8 cellular contexts compared by ENCODE assay signal in the genomic region with DNA sequence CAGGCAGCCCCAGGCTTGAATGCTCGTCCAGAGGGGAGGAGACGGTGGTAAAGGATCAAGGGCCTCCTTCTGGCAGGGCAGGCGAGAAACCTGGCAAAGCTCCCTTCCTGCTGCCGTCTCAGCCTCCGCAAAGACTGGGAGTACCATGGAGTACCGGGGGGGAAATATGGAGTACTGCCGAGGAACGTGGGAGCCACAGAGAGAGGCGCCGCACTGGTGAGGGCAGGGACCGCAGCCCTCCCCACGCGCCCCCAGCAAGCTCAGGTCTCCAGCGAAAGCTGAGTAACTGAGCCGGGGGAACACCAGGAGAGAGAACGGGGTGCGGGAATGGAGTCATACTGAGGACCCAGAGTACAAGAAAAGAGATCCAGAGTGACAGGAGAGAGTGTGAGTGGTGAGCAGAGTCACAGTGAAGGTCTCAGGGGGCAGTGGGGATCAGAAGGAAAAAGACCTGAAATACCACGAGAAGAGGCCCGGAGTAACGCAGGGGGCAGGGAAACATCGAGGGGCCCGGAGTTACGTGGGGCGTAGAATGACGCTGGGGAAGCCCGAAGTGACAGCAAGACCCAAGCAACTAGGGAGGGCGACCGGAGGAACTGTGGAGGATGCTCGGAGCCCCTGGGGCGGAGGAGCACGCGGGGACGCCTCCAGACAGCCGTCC. TPM values are rescaled to one million over a fixed set of nuclear protein-coding genes. Genes with fewer than 3 reads are reported as not detected.
A peak's percentile ranks its signal among the peaks of the same experiment; 100 is the strongest.
DNase-seq lines count a peak whose midpoint lies in the region; ATAC-seq and TF ChIP-seq lines count a peak whose summit lies in the region.

No MANE protein-coding gene starts in this region.

- H3K4ac ChIP-seq in mesendoderm (ENCODE audit: low read depth, low read length): peak overlapping the region; percentile 41

- H2BK120ac ChIP-seq in mesendoderm (ENCODE audit: low read depth, low read length): peak overlapping the region; percentile 5

- peaks cover 11% of the 10 kb centered on the region for H3K4me1 ChIP-seq in ectodermal cell (ENCODE audit: control insufficient read depth, insufficient read depth, low read length)
- H3K4me1 ChIP-seq in mesendoderm (ENCODE audit: control insufficient read depth, low read depth, low read length): peaks cover 6% of the 10 kb centered on the region

- peak overlapping the region; percentile 76 for H3K27ac ChIP-seq in KOPT-K1 (ENCODE audit: low read depth, low read length, poor library complexity, severe bottlenecking)
- no peak overlapping the region for H3K27ac ChIP-seq in ectodermal cell (ENCODE audit: insufficient read depth, low read depth, low read length, poor library complexity, severe bottlenecking)
- H3K27ac ChIP-seq in mesendoderm (ENCODE audit: low read depth, low read length): peak overlapping the region; percentile 38

- no peaks in the 10 kb centered on the region for H3K79me2 ChIP-seq in mesendoderm (ENCODE audit: control insufficient read depth, insufficient read depth, low read length)

- H2BK15ac ChIP-seq in mesendoderm (replicated peaks; ENCODE audit: low read depth): no peak overlapping the region

- H3K18ac ChIP-seq in mesendoderm (ENCODE audit: low read length): peak overlapping the region; percentile 55

- H4K5ac ChIP-seq in mesendoderm (ENCODE audit: low read length): no peak overlapping the region

- no peak overlapping the region for H2AK5ac ChIP-seq in mesendoderm (ENCODE audit: low read length)

- peak overlapping the region; percentile 98 for H3K56ac ChIP-seq in mesendoderm (ENCODE audit: low read length)

- no peaks in the 10 kb centered on the region for H3K9me3 ChIP-seq in KOPT-K1 (ENCODE audit: insufficient read depth, low read length, poor library complexity, severe bottlenecking)
- H3K9me3 ChIP-seq in ectodermal cell (ENCODE audit: control insufficient read depth, low read length): no peaks in the 10 kb centered on the region

- H2BK5ac ChIP-seq in mesendoderm (ENCODE audit: low read length): no peak overlapping the region

- H3K4me3 ChIP-seq in WI38 (ENCODE audit: low read depth, low read length) (peak overlapping the region; percentile 76), ectodermal cell (ENCODE audit: insufficient read depth, low read depth, low read length) (peak overlapping the region; percentile 63), mesendoderm (ENCODE audit: low read length) (peak overlapping the region; percentile 82)

- peaks cover 6% of the 10 kb centered on the region for H3K27me3 ChIP-seq in ectodermal cell (ENCODE audit: control insufficient read depth, insufficient read depth, low read length, poor library complexity, severe bottlenecking)
- no peaks in the 10 kb centered on the region for H3K27me3 ChIP-seq in mesendoderm (ENCODE audit: insufficient read depth, low read length, poor library complexity)

- DNase-seq in DMS53 (lab: John Stamatoyannopoulos, UW): peak; percentile 61
- DNase-seq in mesendoderm: peak; percentile 59
- peak; percentile 64 for DNase-seq in stimulated activated naive CD8-positive, alpha-beta T cell treated with anti-CD3 and anti-CD28 coated beads, Interleukin-15, Interleukin-2, amounts not matched to agents 100 U/mL and 50 U/mL, for 24 hours
- DNase-seq in inferior parietal cortex (ENCODE audit: extremely low spot score): no peak

- peak; percentile 14 for ATAC-seq in GM21447 (IDR thresholded peaks at IDR 0.05; ENCODE audit: unreplicated experiment)
- peak; percentile 41 for ATAC-seq in stimulated activated naive CD8-positive, alpha-beta T cell treated with anti-CD3 and anti-CD28 coated beads, Interleukin-15, Interleukin-2, amounts not matched to agents 100 U/mL and 50 U/mL, for 24 hours

- TF ChIP-seq CTCF in WI38 (IDR thresholded peaks at IDR 0.05; ENCODE audit: low read depth, low read length): no peak

- no peaks in the 10 kb centered on the region for H3K79me1 ChIP-seq in mesendoderm (ENCODE audit: low read length)

- H3K36me3 ChIP-seq in KOPT-K1 (ENCODE audit: insufficient read depth, low read length) (peaks cover 46% of the 10 kb centered on the region), ectodermal cell (ENCODE audit: control insufficient read depth, insufficient read depth, low read length) (no peaks in the 10 kb centered on the region), mesendoderm (ENCODE audit: control insufficient read depth, insufficient read depth, low read length) (no peaks in the 10 kb centered on the region)

- H3K9ac ChIP-seq in mesendoderm (ENCODE audit: low read length): peak overlapping the region; percentile 95

- H4K8ac ChIP-seq in mesendoderm (ENCODE audit: low read depth, low read length): no peak overlapping the region

- peak overlapping the region; percentile 100 for H3K4me2 ChIP-seq in mesendoderm (ENCODE audit: low read length)

- 7 to 8% methylated on average over 34 of the region's 34 CpGs for WGBS in ectodermal cell, 2 experiments
- no CpG with 5 or more reads among the region's 34 CpGs for WGBS in mesendoderm (ENCODE audit: extremely low coverage, insufficient coverage, low lambda C conversion rate)

- peak overlapping the region; percentile 98 for H3K23ac ChIP-seq in mesendoderm (ENCODE audit: low read length)

RNA-seq across cellular contexts. Expression of a gene that starts 0.7 kb away (rescaled TPM):
- 26.1 TPM for polyA plus RNA-seq in ectodermal cell (2013, experiment 1 of 4)
- 28.1 TPM for polyA plus RNA-seq in ectodermal cell (2013, experiment 2 of 4)
- polyA plus RNA-seq in ectodermal cell (2013, experiment 3 of 4): 24.4 TPM
- polyA plus RNA-seq in ectodermal cell (2013, experiment 4 of 4): 22.3 TPM
- 11.9 TPM for polyA plus RNA-seq in mesendoderm (2013, experiment 1 of 2)
- polyA plus RNA-seq in mesendoderm (2013, experiment 2 of 2): 12.2 TPM

RNA-seq across cellular contexts. Expression of a gene that starts 1.2 kb away (rescaled TPM):
- polyA plus RNA-seq in ectodermal cell (2013, experiment 1 of 4): 1.8 TPM
- 0.94 TPM for polyA plus RNA-seq in ectodermal cell (2013, experiment 2 of 4)
- 1.4 TPM for polyA plus RNA-seq in ectodermal cell (2013, experiment 3 of 4)
- polyA plus RNA-seq in ectodermal cell (2013, experiment 4 of 4): 2.2 TPM
- polyA plus RNA-seq in mesendoderm (2013, experiment 1 of 2): 0.52 TPM
- polyA plus RNA-seq in mesendoderm (2013, experiment 2 of 2): 0.50 TPM

RNA-seq across cellular contexts. Expression of a gene that starts 10.0 kb away (rescaled TPM):
- polyA plus RNA-seq in ectodermal cell (2013, experiment 1 of 4): 45.4 TPM
- polyA plus RNA-seq in ectodermal cell (2013, experiment 2 of 4): 39.3 TPM
- polyA plus RNA-seq in ectodermal cell (2013, experiment 3 of 4): 35.7 TPM
- 39.5 TPM for polyA plus RNA-seq in ectodermal cell (2013, experiment 4 of 4)
- 7.8 TPM for polyA plus RNA-seq in mesendoderm (2013, experiment 1 of 2)
- polyA plus RNA-seq in mesendoderm (2013, experiment 2 of 2): 7.7 TPM

RNA-seq across cellular contexts. Expression of a gene that starts 10.2 kb away (rescaled TPM):
- polyA plus RNA-seq in ectodermal cell (2013, experiment 1 of 4): 143 TPM
- polyA plus RNA-seq in ectodermal cell (2013, experiment 2 of 4): 142 TPM
- 107 TPM for polyA plus RNA-seq in ectodermal cell (2013, experiment 3 of 4)
- 111 TPM for polyA plus RNA-seq in ectodermal cell (2013, experiment 4 of 4)
- polyA plus RNA-seq in mesendoderm (2013, experiment 1 of 2): 75.0 TPM
- polyA plus RNA-seq in mesendoderm (2013, experiment 2 of 2): 74.7 TPM

RNA-seq across cellular contexts. Expression of a gene that starts 20.5 kb away (rescaled TPM):
- 24.6 TPM for polyA plus RNA-seq in ectodermal cell (2013, experiment 1 of 4)
- 25.5 TPM for polyA plus RNA-seq in ectodermal cell (2013, experiment 2 of 4)
- 18.6 TPM for polyA plus RNA-seq in ectodermal cell (2013, experiment 3 of 4)
- 21.2 TPM for polyA plus RNA-seq in ectodermal cell (2013, experiment 4 of 4)
- 12.7 TPM for polyA plus RNA-seq in mesendoderm (2013, experiment 1 of 2)
- 13.0 TPM for polyA plus RNA-seq in mesendoderm (2013, experiment 2 of 2)
